23 cellular contexts compared by ENCODE assay signal in genomic region chr11:85589373-85589772, GRCh38.
"Had no signal": no experiment of that assay in that cellular context is flagged by ENCODE, and none has a peak within 500 bp of the region (broad histone marks: within the 10 kb centered on the region; RNA-seq: fewer than 3 reads in every experiment).

No MANE protein-coding gene starts in this region.

- H3K4me3 ChIP-seq: lung, prostate gland, skin epidermis, suprapubic skin had no signal

- H3K9me3 ChIP-seq: prostate gland, suprapubic skin had no signal

- H3K27ac ChIP-seq: prostate gland, skin epidermis, suprapubic skin, VCaP had no signal

- H3K36me3 ChIP-seq: prostate gland, suprapubic skin had no signal

- H3K4me1 Mint-ChIP-seq: brain; mesothelial cell of epicardium; nephron; stimulated activated naive CD8-positive, alpha-beta T cell treated with anti-CD3 and anti-CD28 coated beads, Interleukin-15, amount 100 ng/mL, for 72 hours had no signal

- H3K4me3 Mint-ChIP-seq: activated naive CD8-positive, alpha-beta T cell; brain; mesothelial cell of epicardium; nephron; stimulated activated naive CD8-positive, alpha-beta T cell treated with anti-CD3 and anti-CD28 coated beads, Interleukin-15, amount 100 ng/mL, for 72 hours; T-helper 1 cell treated with Interleukin-12 subunit alpha and Interleukin-12 subunit beta and Interleukin-4 antibody, amounts not matched to agents 30 μg/mL and 1 μg/mL, for 36 hours had no signal

- H3K36me3 Mint-ChIP-seq: activated naive CD8-positive, alpha-beta T cell; mesothelial cell of epicardium had no signal

- H3K4me1 ChIP-seq: prostate gland, suprapubic skin had no signal

- H3K27me3 ChIP-seq: suprapubic skin had no signal

- H3K27me3 Mint-ChIP-seq: brain had no signal

- DNase-seq: activated CD4-positive, alpha-beta T cell treated with anti-CD3 and anti-CD28 coated beads for 1 hour; activated CD8-positive, alpha-beta memory T cell treated with anti-CD3 and anti-CD28 coated beads for 24 hours; activated CD8-positive, alpha-beta memory T cell treated with anti-CD3 and anti-CD28 coated beads, Interleukin-2, amount 50 U/mL, for 48 hours; activated gamma-delta T cell; amygdala; central memory CD4-positive, alpha-beta T cell; kidney; right cardiac atrium; stimulated activated CD4-positive, alpha-beta T cell treated with anti-CD3 and anti-CD28 coated beads, Interleukin-15, amount 100 ng/mL, for 24 hours; stimulated activated CD4-positive, alpha-beta T cell treated with anti-CD3 and anti-CD28 coated beads, Interleukin-2, amount 100 ng/mL, for 48 hours; stimulated activated naive CD8-positive, alpha-beta T cell treated with anti-CD3 and anti-CD28 coated beads, Interleukin-15, amount 100 ng/mL, for 72 hours; trophoblast cell had no signal

- H3K27ac Mint-ChIP-seq: activated naive CD8-positive, alpha-beta T cell; mesothelial cell of epicardium; nephron; stimulated activated naive CD8-positive, alpha-beta T cell treated with anti-CD3 and anti-CD28 coated beads, Interleukin-15, amount 100 ng/mL, for 72 hours; T-helper 1 cell treated with Interleukin-12 subunit alpha and Interleukin-12 subunit beta and Interleukin-4 antibody, amounts not matched to agents 30 μg/mL and 1 μg/mL, for 36 hours had no signal

- ATAC-seq: left lobe of liver; right cardiac atrium; stimulated activated naive CD8-positive, alpha-beta T cell treated with anti-CD3 and anti-CD28 coated beads, Interleukin-15, amount 100 ng/mL, for 72 hours had no signal
